ENCODE assay signal across 22 cellular contexts in genomic region chr6:69878795-69879194, GRCh38. TPM values are rescaled to one million over a fixed set of nuclear protein-coding genes. Genes with fewer than 3 reads are reported as not detected.
DNase-seq lines count a peak whose midpoint lies in the region; ATAC-seq, FAIRE-seq and TF ChIP-seq lines count a peak whose summit lies in the region.
"Had no signal": no experiment of that assay in that cellular context is flagged by ENCODE, and none has a peak within 500 bp of the region (broad histone marks: within the 10 kb centered on the region; RNA-seq: fewer than 3 reads in every experiment).

No MANE protein-coding gene starts in this region.

- no peak for TF ChIP-seq EP300 in GM12878 (IDR thresholded peaks at IDR 0.05; ENCODE audit: borderline replicate concordance in 1 of 2, control insufficient read depth in 1 of 2, low read depth in 2 of 2, low read length in 2 of 2)

- H3K79me2 ChIP-seq in GM12878 (ENCODE audit: control insufficient read depth, insufficient read depth, low read length): peaks cover 21% of the 10 kb centered on the region

- no peak overlapping the region for H3K9ac ChIP-seq in GM12878 (ENCODE audit: control insufficient read depth, insufficient read depth, low read length)
- H3K9ac ChIP-seq: BLaER1, KMS-11 had no signal

- no peak for ATAC-seq in GM12878
- ATAC-seq in stimulated activated memory B cell treated with anti-CD40 and anti-IgM and Interleukin-4, amounts not matched to agents 10 μg/mL and 1 μg/mL and 100 μg/mL, for 72 hours: no peak
- no peak for ATAC-seq in GM21786 (IDR thresholded peaks at IDR 0.05; ENCODE audit: unreplicated experiment)
- ATAC-seq: HCT116 had no signal

- in situ Hi-C loops in GM12878 (cut with MboI): no loop called here

- CTCF ChIA-PET in GM12878 (lab: Yijun Ruan, JAX): interaction anchor here (0.7 to 11.4 kb wide), 2 partner anchors 13 to 144 kb away, joined by 4 to 91 read pairs; partner anchors contain the start of gene COL19A1

- H3K27ac ChIP-seq in GM12878 (ENCODE audit: control insufficient read depth, insufficient read depth) (no peak overlapping the region), right atrium auricular region (no peak overlapping the region)
- H3K27ac ChIP-seq: BLaER1, KMS-11 had no signal

- H2AFZ ChIP-seq in GM12878 (ENCODE audit: control insufficient read depth, low read depth, low read length): no peak overlapping the region

- peaks cover 46 to 56% (median 50%) of the 10 kb centered on the region in 3 donors for H3K4me1 Mint-ChIP-seq in IgD-negative memory B cell
- peaks cover 64% of the 10 kb centered on the region for H3K4me1 Mint-ChIP-seq in stimulated activated memory B cell treated with anti-CD40 and anti-IgM and Interleukin-4, amounts not matched to agents 10 μg/mL and 1 μg/mL and 100 μg/mL, for 72 hours
- H3K4me1 Mint-ChIP-seq: CD4-positive, alpha-beta memory T cell had no signal

- TF ChIP-seq POLR2A in GM12878 (IDR thresholded peaks at IDR 0.05; ENCODE audit: low read depth, low read length): no peak

- TF ChIP-seq CTCF in GM12878 (IDR thresholded peaks at IDR 0.05 in 2 of 3, conservative IDR thresholded peaks at IDR 0.05 in 1 of 3; ENCODE audit: control insufficient read depth in 2 of 3, extremely low read depth in 1 of 3, insufficient read depth in 1 of 3, low read depth in 3 of 3, low read length in 3 of 3) (no peak), right atrium auricular region (IDR thresholded peaks at IDR 0.05) (no peak)

- H3K27ac Mint-ChIP-seq in IgD-negative memory B cell: peak overlapping the region; percentile 55 to 97 (median 69)
- peak overlapping the region; percentile 95 for H3K27ac Mint-ChIP-seq in stimulated activated memory B cell treated with anti-CD40 and anti-IgM and Interleukin-4, amounts not matched to agents 10 μg/mL and 1 μg/mL and 100 μg/mL, for 72 hours
- H3K27ac Mint-ChIP-seq: CD14-positive monocyte; CD4-positive, alpha-beta memory T cell; HFFc6 had no signal

- peaks cover 0 to 2% (median 0%) of the 10 kb centered on the region in 3 donors for H3K9me3 Mint-ChIP-seq in IgD-negative memory B cell
- H3K9me3 Mint-ChIP-seq in stimulated activated memory B cell treated with anti-CD40 and anti-IgM and Interleukin-4, amounts not matched to agents 10 μg/mL and 1 μg/mL and 100 μg/mL, for 72 hours: peaks cover 3% of the 10 kb centered on the region
- H3K9me3 Mint-ChIP-seq: CD4-positive, alpha-beta memory T cell had no signal

- H3K36me3 Mint-ChIP-seq in IgD-negative memory B cell: peaks cover 11% of the 10 kb centered on the region
- H3K36me3 Mint-ChIP-seq in stimulated activated memory B cell treated with anti-CD40 and anti-IgM and Interleukin-4, amounts not matched to agents 10 μg/mL and 1 μg/mL and 100 μg/mL, for 72 hours: peaks cover 19% of the 10 kb centered on the region
- H3K36me3 Mint-ChIP-seq: CD14-positive monocyte; CD4-positive, alpha-beta memory T cell had no signal

- H3K9me3 ChIP-seq in GM12878 (replicated peaks; ENCODE audit: control insufficient read depth, insufficient read depth, low read length) (no peaks in the 10 kb centered on the region; the same call in 2 of the 3 replicates), right atrium auricular region (no peaks in the 10 kb centered on the region)
- H3K9me3 ChIP-seq: BLaER1 had no signal

- H3K27me3 Mint-ChIP-seq in IgD-negative memory B cell: no peaks in the 10 kb centered on the region
- H3K27me3 Mint-ChIP-seq in stimulated activated memory B cell treated with anti-CD40 and anti-IgM and Interleukin-4, amounts not matched to agents 10 μg/mL and 1 μg/mL and 100 μg/mL, for 72 hours: no peaks in the 10 kb centered on the region

- H3K4me3 ChIP-seq in GM12878 (no peak overlapping the region), right atrium auricular region (no peak overlapping the region)
- H3K4me3 ChIP-seq: BLaER1 had no signal

- POLR2A ChIA-PET in GM12878 (lab: Charles Lee): interaction anchor here (0.7 to 2.2 kb wide), 3 partner anchors 8 to 63 kb away, joined by 3 to 8 read pairs (median 7); no protein-coding TSS in a partner anchor

- FAIRE-seq in GM18507 (lab: Jason Lieb, UNC): peak; percentile 60
- FAIRE-seq in GM12878 (lab: Jason Lieb, UNC): no peak
- FAIRE-seq: A204.1 had no signal

- H3K27me3 ChIP-seq in GM12878 (replicated peaks in 1 of 2; ENCODE audit: control insufficient read depth in 2 of 2, insufficient read depth in 2 of 2, low read length in 1 of 2) (no peaks in the 10 kb centered on the region), right atrium auricular region (no peaks in the 10 kb centered on the region)
- H3K27me3 ChIP-seq: BLaER1 had no signal

- TF ChIP-seq RAD21 in GM12878 (IDR thresholded peaks at IDR 0.05; ENCODE audit: insufficient read depth, low read depth, low read length): no peak

- no peak overlapping the region; the same call in 1 of the 2 replicates for H3K4me2 ChIP-seq in GM12878 (ENCODE audit: control insufficient read depth, insufficient read depth)
- H3K4me2 ChIP-seq: BLaER1, KMS-11 had no signal

- RAD21 ChIA-PET in GM12878 (lab: Charles Lee; ENCODE audit: unreplicated experiment): interaction anchor here (1.4 to 10.8 kb wide), 3 partner anchors 9 to 15 kb away, joined by 4 to 93 read pairs (median 41); partner anchors contain the start of gene COL19A1

- no TSS peak for BruUV-seq in GM12878 (replicated peaks; lab: Mats Ljungman, UMichigan)

- peak overlapping the region in 3 of 4 donors; percentile 55 to 93 (median 64) for H3K4me3 Mint-ChIP-seq in IgD-negative memory B cell
- H3K4me3 Mint-ChIP-seq in stimulated activated memory B cell treated with anti-CD40 and anti-IgM and Interleukin-4, amounts not matched to agents 10 μg/mL and 1 μg/mL and 100 μg/mL, for 72 hours: peak overlapping the region; percentile 29
- H3K4me3 Mint-ChIP-seq: CD14-positive monocyte; CD4-positive, alpha-beta memory T cell; HFFc6 had no signal

- no peaks in the 10 kb centered on the region for H3K36me3 ChIP-seq in GM12878 (ENCODE audit: control insufficient read depth in 2 of 2, insufficient read depth in 2 of 2, low read length in 1 of 2)
- H3K36me3 ChIP-seq in right atrium auricular region: no peaks in the 10 kb centered on the region
- H3K36me3 ChIP-seq: BLaER1 had no signal

- no peak for DNase-seq in GM18507 (ENCODE audit: extremely low spot score, insufficient read length, low read depth)
- DNase-seq in GM12878 (ENCODE audit: low read depth, low spot score): no peak
- no peak for DNase-seq in NCI-H1436 (lab: John Stamatoyannopoulos, UW)
- no peak for DNase-seq in right atrium auricular region (ENCODE audit: low spot score)
- no peak for DNase-seq in NCI-H1092 (lab: John Stamatoyannopoulos, UW)
- DNase-seq: ACHN; CD4-positive, alpha-beta memory T cell; DMS153; DMS79; GDM1; GOT3; H7; HFFc6 had no signal

- WGBS in GM12878 (ENCODE audit: insufficient coverage, insufficient replicate concordance, low lambda C conversion rate, missing lambda C conversion rate): 93% methylated on average over 1 of the region's 1 CpG

- SMC1A ChIA-PET in GM12878 (lab: Charles Lee; ENCODE audit: uncharacterized antibody, unreplicated experiment): interaction anchor here (1.5 to 6.6 kb wide), 3 partner anchors 11 to 27 kb away, joined by 3 to 67 read pairs (median 27); partner anchors contain the start of gene COL19A1

- H3K4me1 ChIP-seq in GM12878 (ENCODE audit: control insufficient read depth, insufficient read depth, low read length): peaks cover 24% of the 10 kb centered on the region
- H3K4me1 ChIP-seq in right atrium auricular region: no peaks in the 10 kb centered on the region

- intact Hi-C loops in GM12878 (cut with micrococcal nuclease; ENCODE audit: unreplicated experiment): no loop called here

- H4K20me1 ChIP-seq in GM12878 (ENCODE audit: control insufficient read depth, insufficient read depth): no peaks in the 10 kb centered on the region
- H4K20me1 ChIP-seq: BLaER1 had no signal

TF ChIP-seq in GM12878, 131 proteins besides CTCF, POLR2A, EP300 and RAD21 (continues in another document):
- TF ChIP-seq SPI1 (IDR thresholded peaks at IDR 0.05; ENCODE audit: borderline replicate concordance, insufficient read depth, low read depth, low read length) (no peak), PKNOX1 (IDR thresholded peaks at IDR 0.05) (no peak), DPF2 (IDR thresholded peaks at IDR 0.05) (no peak), STAT1 (conservative IDR thresholded peaks at IDR 0.05) (no peak), JUNB (IDR thresholded peaks at IDR 0.05) (peak; percentile 72), SMAD1 (IDR thresholded peaks at IDR 0.05; ENCODE audit: low read depth, partially characterized antibody) (no peak), RELA (IDR thresholded peaks at IDR 0.05; ENCODE audit: borderline replicate concordance, partially characterized antibody) (no peak), LARP7 (IDR thresholded peaks at IDR 0.05) (no peak), HCFC1 (IDR thresholded peaks at IDR 0.05; ENCODE audit: low read length) (no peak)

RNA-seq across cellular contexts. Expression of gene COL19A1, which starts 12.4 kb away (rescaled TPM):
- polyA plus RNA-seq in IgD-negative memory B cell: 5.3 TPM
- 51.4 and 55.7 TPM in 2 replicates for total RNA-seq in GM12878 (2013; cell fraction: nucleolus; rRNA removed)
- total RNA-seq in GM12878 (2014; rRNA removed): 4.7 and 5.8 TPM in 2 replicates
- total RNA-seq in GM12878 (2014; rRNA removed; fragmentation: Illumina TruSeq; extraction: Trizol): 5.8 and 6.1 TPM in 2 replicates
- 4.4 and 5.6 TPM in 2 replicates for total RNA-seq in GM12878 (2021)
- polyA plus RNA-seq in GM12878 (2011; ENCODE audit: low read depth): 2.1 TPM
- 13.5 and 20.4 TPM in 2 replicates for polyA plus RNA-seq in GM12878 (2011; rRNA removed)
- polyA plus RNA-seq in GM12878 (2011; cell fraction: cytosol; rRNA removed): 5.3 and 5.8 TPM in 2 replicates
- polyA plus RNA-seq in GM12878 (2011; cell fraction: nucleus; rRNA removed): 33.4 and 41.9 TPM in 2 replicates
- 3.0 and 3.9 TPM in 2 replicates for polyA plus RNA-seq in GM12878 (2012)
- 2.3 and 2.5 TPM in 2 replicates for polyA plus RNA-seq in GM12878 (2014; fragmentation: Illumina TruSeq; extraction: Trizol)
- 1 to 10 TPM; 1.1 to 1.9 TPM for polyA plus RNA-seq in GM12878 (2014; fragmentation: Nextera tagmentation; extraction: Ambion mirVana)
- 1.8 and 2.4 TPM in 2 replicates for polyA plus RNA-seq in GM12878 (2014; rRNA removed)
- 1 to 10 TPM; 3.6 to 6.0 TPM for polyA plus RNA-seq in GM12878 (2016; fragmentation: Nextera tagmentation; extraction: Ambion mirVana)
- 49.5 and 53.5 TPM in 2 replicates for polyA minus RNA-seq in GM12878 (2011; rRNA and poly(A)+ RNA removed)
- polyA minus RNA-seq in GM12878 (2011; cell fraction: cytosol; rRNA and poly(A)+ RNA removed): 6.8 and 10.3 TPM in 2 replicates
- polyA minus RNA-seq in GM12878 (2011; cell fraction: nucleus; rRNA and poly(A)+ RNA removed): 110 and 164 TPM in 2 replicates
- 1 to 10 TPM; 2.7 to 3.9 TPM for total RNA-seq in right atrium auricular region
- total RNA-seq: CD4-positive, alpha-beta memory T cell; H7; HFFc6; HT-29 had no signal
- polyA plus RNA-seq: CD14-positive monocyte had no signal
